Comparison of ENCODE assay signal across 1 cellular context in the genomic region with DNA sequence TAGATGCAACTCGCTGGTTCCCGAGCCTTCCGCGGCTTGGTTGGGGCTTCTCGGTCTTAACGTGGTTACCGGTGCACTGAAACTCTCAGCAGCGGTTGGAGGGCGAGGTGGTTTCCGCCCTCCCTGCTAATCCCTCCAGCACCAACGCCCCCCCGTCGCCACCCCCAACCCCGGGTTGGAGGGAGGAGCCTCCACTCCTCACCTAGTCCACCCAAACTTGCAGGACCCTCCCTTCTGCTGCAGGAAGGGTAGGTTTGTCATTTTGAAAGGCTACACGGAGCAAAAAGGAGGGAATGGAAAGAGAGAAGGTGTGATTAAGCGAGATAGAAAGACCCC.
TF ChIP-seq lines count a peak whose summit lies in the region.

No MANE protein-coding gene starts in this region.

TF ChIP-seq in WTC11, 78 proteins besides CTCF, POLR2A, EP300 and RAD21 (continued from another document):
- TF ChIP-seq, protein P1, sequence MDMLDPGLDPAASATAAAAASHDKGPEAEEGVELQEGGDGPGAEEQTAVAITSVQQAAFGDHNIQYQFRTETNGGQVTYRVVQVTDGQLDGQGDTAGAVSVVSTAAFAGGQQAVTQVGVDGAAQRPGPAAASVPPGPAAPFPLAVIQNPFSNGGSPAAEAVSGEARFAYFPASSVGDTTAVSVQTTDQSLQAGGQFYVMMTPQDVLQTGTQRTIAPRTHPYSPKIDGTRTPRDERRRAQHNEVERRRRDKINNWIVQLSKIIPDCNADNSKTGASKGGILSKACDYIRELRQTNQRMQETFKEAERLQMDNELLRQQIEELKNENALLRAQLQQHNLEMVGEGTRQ (CRISPR knock-in tag; IDR thresholded peaks at IDR 0.05), result no peak
- no peak for TF ChIP-seq SMAD4 (CRISPR knock-in tag; IDR thresholded peaks at IDR 0.05)
- TF ChIP-seq, protein P2, sequence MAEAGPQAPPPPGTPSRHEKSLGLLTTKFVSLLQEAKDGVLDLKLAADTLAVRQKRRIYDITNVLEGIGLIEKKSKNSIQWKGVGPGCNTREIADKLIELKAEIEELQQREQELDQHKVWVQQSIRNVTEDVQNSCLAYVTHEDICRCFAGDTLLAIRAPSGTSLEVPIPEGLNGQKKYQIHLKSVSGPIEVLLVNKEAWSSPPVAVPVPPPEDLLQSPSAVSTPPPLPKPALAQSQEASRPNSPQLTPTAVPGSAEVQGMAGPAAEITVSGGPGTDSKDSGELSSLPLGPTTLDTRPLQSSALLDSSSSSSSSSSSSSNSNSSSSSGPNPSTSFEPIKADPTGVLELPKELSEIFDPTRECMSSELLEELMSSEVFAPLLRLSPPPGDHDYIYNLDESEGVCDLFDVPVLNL (CRISPR knock-in tag; IDR thresholded peaks at IDR 0.05; ENCODE audit: borderline replicate concordance, low read depth), result no peak
